ENCODE assay signal across 9 cellular contexts in the genomic region with DNA sequence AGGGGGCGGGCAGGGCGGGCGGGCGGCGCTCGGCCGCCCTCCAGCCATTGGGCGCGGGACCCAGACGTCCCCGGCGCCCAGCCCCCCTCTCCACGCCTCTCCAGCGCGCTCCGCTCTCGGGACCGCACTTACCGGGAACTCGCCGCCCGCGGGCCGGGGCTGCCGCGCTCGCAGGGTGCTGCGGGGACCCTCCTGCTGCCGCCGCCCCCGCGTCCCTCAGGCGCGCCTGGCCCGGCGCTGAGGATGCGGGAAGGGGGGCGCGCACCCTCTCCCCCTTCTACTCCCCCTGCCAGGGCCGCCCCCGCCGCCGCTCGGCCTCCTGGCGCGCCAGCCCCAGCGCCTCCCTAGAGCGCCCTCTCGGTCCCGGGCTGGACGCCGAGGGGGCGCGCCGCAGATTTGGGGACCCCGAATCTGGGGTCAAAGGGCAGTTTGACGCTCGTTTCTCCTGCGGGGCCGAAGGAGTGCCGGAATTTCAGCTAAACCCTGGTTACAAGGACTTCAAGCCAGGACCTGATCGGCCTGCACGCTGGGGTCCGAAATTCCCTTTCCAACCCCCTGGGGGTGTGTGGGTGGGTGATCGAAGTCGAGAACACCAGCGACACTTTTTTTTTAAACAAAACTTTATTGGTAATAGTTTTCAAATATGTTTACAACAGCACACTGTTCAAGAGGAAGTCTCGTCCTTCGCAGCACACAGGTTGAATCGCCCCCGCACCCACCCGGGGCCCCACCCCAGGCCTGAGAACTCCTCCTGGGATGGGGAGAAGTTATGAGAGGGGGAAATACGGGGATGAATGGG. TPM values are rescaled to one million over a fixed set of nuclear protein-coding genes. Genes with fewer than 3 reads are reported as not detected.
DNase-seq lines count a peak whose midpoint lies in the region; ATAC-seq and TF ChIP-seq lines count a peak whose summit lies in the region.
"Had no signal": no experiment of that assay in that cellular context is flagged by ENCODE, and none has a peak within 500 bp of the region (broad histone marks: within the 10 kb centered on the region; RNA-seq: fewer than 3 reads in every experiment).

No MANE protein-coding gene starts in this region.

- ATAC-seq in HG03432 (IDR thresholded peaks at IDR 0.05; ENCODE audit: unreplicated experiment), result peak; percentile 58
- peak; percentile 81 to 92 for ATAC-seq in upper lobe of left lung (ENCODE audit: low FRiP score in 2 of 2)

- CTCF ChIA-PET in CD4-positive, alpha-beta memory T cell (lab: Charles Lee; ENCODE audit: partially characterized antibody), result interaction anchor here (1.5 kb wide), 2 partner anchors 10 to 18 kb away, joined by 4 to 5 read pairs; no protein-coding TSS in a partner anchor

- no peak for TF ChIP-seq EP300 in neural cell (conservative IDR thresholded peaks at IDR 0.05; ENCODE audit: poor library complexity, severe bottlenecking)
- TF ChIP-seq EP300 in upper lobe of left lung (IDR thresholded peaks at IDR 0.05), result no peak

- peaks cover 0 to 2% of the 10 kb centered on the region in 2 donors for H3K27me3 Mint-ChIP-seq in CD4-positive, alpha-beta memory T cell

- peak overlapping the region; percentile 86 to 88 for H3K4me3 ChIP-seq in CD4-positive, alpha-beta memory T cell (ENCODE audit: low read length in 2 of 2)
- H3K4me3 ChIP-seq in OCI-LY3 (ENCODE audit: low read length) (peak overlapping the region; percentile 86), fibroblast of mammary gland (ENCODE audit: control insufficient read depth, low read depth, low read length) (peak overlapping the region; percentile 70), neural cell (ENCODE audit: low read length) (peak overlapping the region; percentile 66), upper lobe of left lung (peak overlapping the region; percentile 77 to 99 (median 90))

- H3K79me2 ChIP-seq in OCI-LY3 (ENCODE audit: low read length) (no peaks in the 10 kb centered on the region), neural cell (replicated peaks; ENCODE audit: insufficient read depth, low read length) (no peaks in the 10 kb centered on the region)

- no peaks in the 10 kb centered on the region for H4K20me1 ChIP-seq in OCI-LY3 (ENCODE audit: insufficient read depth, low read length)
- peaks cover 8% of the 10 kb centered on the region for H4K20me1 ChIP-seq in neural cell (ENCODE audit: insufficient read depth)

- POLR2A ChIA-PET in CD4-positive, alpha-beta memory T cell (lab: Charles Lee; ENCODE audit: partially characterized antibody), result interaction anchor here (0.9 to 4.1 kb wide), 11 partner anchors 9 to 211 kb away, joined by 3 to 25 read pairs (median 3); a partner anchor contains a TSS

- H3K27ac Mint-ChIP-seq in CD4-positive, alpha-beta memory T cell, result peak overlapping the region; percentile 95 to 100 (median 99)

- no peaks in the 10 kb centered on the region for H3K36me3 ChIP-seq in CD4-positive, alpha-beta memory T cell (ENCODE audit: insufficient read depth, low read length)
- H3K36me3 ChIP-seq in OCI-LY3 (replicated peaks; ENCODE audit: low read depth, low read length) (peaks cover 23% of the 10 kb centered on the region), neural cell (ENCODE audit: insufficient read depth, low read length) (peaks cover 6% of the 10 kb centered on the region), upper lobe of left lung (peaks cover 0 to 19% (median 13%) of the 10 kb centered on the region in 4 donors)

- H3K36me3 Mint-ChIP-seq in CD4-positive, alpha-beta memory T cell, result peaks cover 4 to 19% of the 10 kb centered on the region in 2 donors

- peak overlapping the region; percentile 99 to 100 (median 100) for H3K4me3 Mint-ChIP-seq in CD4-positive, alpha-beta memory T cell

- H3K4me1 Mint-ChIP-seq in CD4-positive, alpha-beta memory T cell, result peaks cover 10 to 28% (median 21%) of the 10 kb centered on the region in 4 donors

- peak overlapping the region; percentile 92 for H3K4me2 ChIP-seq in OCI-LY3 (ENCODE audit: low read length)
- peak overlapping the region; percentile 62 for H3K4me2 ChIP-seq in neural cell (ENCODE audit: low read length)

- H3K9me3 Mint-ChIP-seq in CD4-positive, alpha-beta memory T cell, result peaks cover 0 to 17% (median 0%) of the 10 kb centered on the region in 8 donors

- H3F3A ChIP-seq in neural cell (ENCODE audit: insufficient read depth, low read length, poor library complexity, severe bottlenecking), result peaks cover 4% of the 10 kb centered on the region

- H3K27me3 ChIP-seq in CD4-positive, alpha-beta memory T cell (ENCODE audit: insufficient read depth, low read length), result no peaks in the 10 kb centered on the region
- H3K27me3 ChIP-seq in OCI-LY3 (ENCODE audit: low read depth, low read length), result no peaks in the 10 kb centered on the region
- H3K27me3 ChIP-seq in neural cell (ENCODE audit: insufficient read depth, low read depth, low read length), result no peaks in the 10 kb centered on the region
- no peaks in the 10 kb centered on the region for H3K27me3 ChIP-seq in upper lobe of left lung

- no peak for TF ChIP-seq RAD21 in neural cell (conservative IDR thresholded peaks at IDR 0.05)

- peaks cover 0 to 5% of the 10 kb centered on the region in 2 donors for H3K9me3 ChIP-seq in CD4-positive, alpha-beta memory T cell (ENCODE audit: control insufficient read depth in 1 of 2, low read length in 2 of 2)
- peaks cover 7% of the 10 kb centered on the region; the same call in 1 of the 2 replicates for H3K9me3 ChIP-seq in OCI-LY3 (ENCODE audit: insufficient read depth, low read length)
- H3K9me3 ChIP-seq in neural cell (ENCODE audit: low read length), result peaks cover 3% of the 10 kb centered on the region
- H3K9me3 ChIP-seq in upper lobe of left lung, result peaks cover 0 to 8% (median 2%) of the 10 kb centered on the region in 4 donors

- H3K27ac ChIP-seq in CD4-positive, alpha-beta memory T cell (ENCODE audit: low read depth, low read length), result peak overlapping the region; percentile 72
- H3K27ac ChIP-seq in OCI-LY3 (ENCODE audit: low read length) (peak overlapping the region; percentile 76), neural cell (ENCODE audit: low read length) (no peak overlapping the region), upper lobe of left lung (peak overlapping the region; percentile 89 to 94 (median 92))

- peaks cover 14% of the 10 kb centered on the region for H3K4me1 ChIP-seq in CD4-positive, alpha-beta memory T cell (ENCODE audit: insufficient read depth, low read length)
- H3K4me1 ChIP-seq in OCI-LY3 (ENCODE audit: low read length) (peaks cover 12% of the 10 kb centered on the region), upper lobe of left lung (peaks cover 3 to 24% (median 17%) of the 10 kb centered on the region in 4 donors)

- H2AFZ ChIP-seq in OCI-LY3 (ENCODE audit: low read depth, low read length) (no peak overlapping the region), neural cell (ENCODE audit: low read depth, low read length) (no peak overlapping the region)

- no peaks in the 10 kb centered on the region for H3K9me2 ChIP-seq in neural cell (ENCODE audit: insufficient read depth, low read length)

- peak; percentile 79 to 84 (median 80) for DNase-seq in CD4-positive, alpha-beta memory T cell
- peak; percentile 83 for DNase-seq in GM19240 (ENCODE audit: insufficient read length, low spot score)
- peak; percentile 81 to 87 for DNase-seq in activated T-cell treated with anti-CD3 and anti-CD28 coated beads, Interleukin-2, amount 50 U/mL, for 48 hours
- peak; percentile 58 for DNase-seq in fibroblast of mammary gland (ENCODE audit: low read depth)
- peak; percentile 81 to 95 for DNase-seq in upper lobe of left lung

- H3K9ac ChIP-seq in OCI-LY3 (ENCODE audit: low read length), result peak overlapping the region; percentile 89
- H3K9ac ChIP-seq in neural cell (ENCODE audit: low read length), result peak overlapping the region; percentile 46

- intact Hi-C loops in CD4-positive, alpha-beta memory T cell (cut with micrococcal nuclease), result loop anchor here (1.0 to 5.0 kb wide), 5 partner anchors 18 to 211 kb away; a partner anchor contains a TSS

- peak; percentile 69 for TF ChIP-seq CTCF in OCI-LY3 (IDR thresholded peaks at IDR 0.05; ENCODE audit: low read depth, low read length)
- TF ChIP-seq CTCF in fibroblast of mammary gland (conservative IDR thresholded peaks at IDR 0.05; ENCODE audit: control insufficient read depth, insufficient read depth, low read depth, low read length), result peak; percentile 4
- TF ChIP-seq CTCF in neural cell (IDR thresholded peaks at IDR 0.05; ENCODE audit: poor library complexity, severe bottlenecking), result peak; percentile 28
- peak in 4 of 6 experiments; percentile 20 to 38 (median 32) for TF ChIP-seq CTCF in upper lobe of left lung (IDR thresholded peaks at IDR 0.05)

- TF ChIP-seq POLR2A in upper lobe of left lung (IDR thresholded peaks at IDR 0.05), result peak in 3 of 4 donors; percentile 44 to 93 (median 69)

- 0 to 2% methylated on average over 12 to 26 of the region's 73 CpGs for WGBS in upper lobe of left lung, 2 donors

TF ChIP-seq in neural cell, 6 proteins besides CTCF, POLR2A, EP300 and RAD21 (continues in another document):
- TF ChIP-seq MXI1 (conservative IDR thresholded peaks at IDR 0.05; ENCODE audit: poor library complexity, severe bottlenecking) (no peak), SMC3 (conservative IDR thresholded peaks at IDR 0.05; ENCODE audit: poor library complexity) (no peak)

RNA-seq across cellular contexts. Expression of a gene that starts 0.7 kb away (rescaled TPM):
- 10 to 100 TPM; 36.7 to 43.3 TPM for total RNA-seq in CD4-positive, alpha-beta memory T cell
- polyA plus RNA-seq in CD4-positive, alpha-beta memory T cell, result 1 to 10 TPM in 1 of 2 donors, under 1 TPM in 1; 0.16 to 2.4 TPM
- 32.4 and 38.1 TPM in 2 replicates for polyA plus RNA-seq in neural cell
- 41.6 and 47.7 TPM in 2 replicates for polyA minus RNA-seq in neural cell
- 10 to 100 TPM; 17.8 to 62.8 (median 37.0) TPM for total RNA-seq in upper lobe of left lung

RNA-seq across cellular contexts. Expression of a gene that starts 5.7 kb away (rescaled TPM):
- under 1 TPM in 1 of 2 experiments, not detected in 1; 0.55 TPM for total RNA-seq in CD4-positive, alpha-beta memory T cell
- polyA plus RNA-seq in CD4-positive, alpha-beta memory T cell, result not detected
- not detected in 2 replicates for polyA plus RNA-seq in neural cell
- 1.3 TPM in 1 of 2 replicates, not detected in the other for polyA minus RNA-seq in neural cell
- under 1 TPM in 1 of 6 donors, not detected in 5; 0.40 TPM for total RNA-seq in upper lobe of left lung
- total RNA-seq: dermis microvascular lymphatic vessel endothelial cell had no signal

RNA-seq across cellular contexts. Expression of a gene that starts 18.7 kb away (rescaled TPM):
- 1 to 10 TPM; 1.3 to 1.6 TPM for total RNA-seq in CD4-positive, alpha-beta memory T cell
- polyA plus RNA-seq in CD4-positive, alpha-beta memory T cell, result 1 to 10 TPM in 1 of 2 donors, under 1 TPM in 1; 0.68 to 1.1 TPM
- 3.7 and 8.2 TPM in 2 replicates for polyA plus RNA-seq in neural cell
- polyA minus RNA-seq in neural cell, result 2.2 and 2.4 TPM in 2 replicates
- 10 to 100 TPM in 3 of 6 donors, 1 to 10 TPM in 3; 7.9 to 31.2 (median 12.3) TPM for total RNA-seq in upper lobe of left lung

RNA-seq across cellular contexts. Expression of a gene that starts 26.3 kb away (rescaled TPM):
- 10 to 100 TPM; 48.9 to 51.7 TPM for total RNA-seq in CD4-positive, alpha-beta memory T cell
- polyA plus RNA-seq in CD4-positive, alpha-beta memory T cell, result 1 to 10 TPM in 1 of 2 donors, under 1 TPM in 1; 0.42 to 2.2 TPM
- polyA plus RNA-seq in neural cell, result 11.7 and 28.1 TPM in 2 replicates
- 40.2 and 45.8 TPM in 2 replicates for polyA minus RNA-seq in neural cell
- total RNA-seq in upper lobe of left lung, result 100 to 1,000 TPM in 1 of 6 donors, 10 to 100 TPM in 5; 24.1 to 107 (median 51.7) TPM

RNA-seq across cellular contexts. Expression of a gene that starts 29.4 kb away (rescaled TPM):
- total RNA-seq in CD4-positive, alpha-beta memory T cell, result not detected
- polyA plus RNA-seq in CD4-positive, alpha-beta memory T cell, result not detected
- polyA plus RNA-seq in neural cell, result 0.33 TPM in 1 of 2 replicates, not detected in the other
- 0.46 and 0.49 TPM in 2 replicates for polyA minus RNA-seq in neural cell
- 100 to 1,000 TPM in 1 of 6 donors, 10 to 100 TPM in 2, 1 to 10 TPM in 2, under 1 TPM in 1; 0.15 to 123 (median 11.0) TPM for total RNA-seq in upper lobe of left lung

Comparison
In these comparisons a context has a peak if more than half of its experiments do, and no peak if none do; other contexts are left out.
1. CTCF ChIP-seq: peak in every context shown above with its lines; median percentile 69 in OCI-LY3; 32 in upper lobe of left lung; 28 in neural cell; 4 in fibroblast of mammary gland.